Comparison of ENCODE assay signal across 18 cellular contexts in the genomic region with DNA sequence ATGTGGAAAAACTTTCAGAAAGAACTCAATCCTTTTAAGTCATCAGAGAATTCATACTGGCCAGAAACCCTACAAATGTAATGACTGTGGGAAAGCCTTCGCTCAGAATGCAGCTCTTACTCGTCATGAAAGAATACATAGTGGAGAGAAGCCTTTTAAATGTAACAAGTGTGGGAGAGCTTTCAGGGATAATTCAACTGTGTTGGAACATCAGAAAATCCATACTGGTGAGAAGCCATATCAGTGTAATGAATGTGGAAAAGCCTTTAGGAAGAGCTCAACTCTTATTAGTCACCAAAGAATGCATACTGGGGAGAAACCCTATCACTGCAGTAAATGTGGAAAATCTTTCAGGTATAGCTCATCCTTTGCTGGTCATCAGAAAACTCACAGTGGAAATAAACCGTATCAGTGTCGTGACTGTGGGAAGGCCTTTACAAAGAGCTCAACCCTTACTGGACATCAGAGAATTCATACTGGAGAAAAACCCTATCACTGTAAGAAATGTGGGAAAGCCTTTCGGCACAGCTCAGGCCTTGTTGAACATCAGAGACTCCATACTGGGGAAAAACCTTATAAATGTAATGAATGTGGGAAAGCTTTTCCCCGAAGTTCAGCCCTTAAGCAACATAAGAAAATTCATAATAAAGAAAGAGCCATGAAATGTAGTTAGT. TPM values are rescaled to one million over a fixed set of nuclear protein-coding genes. Genes with fewer than 3 reads are reported as not detected.
DNase-seq lines count a peak whose midpoint lies in the region; ATAC-seq and TF ChIP-seq lines count a peak whose summit lies in the region.
"Had no signal": no experiment of that assay in that cellular context is flagged by ENCODE, and none has a peak within 500 bp of the region (broad histone marks: within the 10 kb centered on the region; RNA-seq: fewer than 3 reads in every experiment).

No MANE protein-coding gene starts in this region.

- H3K9ac ChIP-seq in BLaER1 (no peak overlapping the region), HCT116 (ENCODE audit: low read length) (no peak overlapping the region), endodermal cell (ENCODE audit: extremely low read depth, low read length, poor library complexity, severe bottlenecking) (no peak overlapping the region)

- H4K20me1 ChIP-seq in BLaER1 (no peaks in the 10 kb centered on the region), HCT116 (ENCODE audit: insufficient read depth) (no peaks in the 10 kb centered on the region)

- ATAC-seq in HCT116 (no peak), Panc1 (no peak), GM18519 (IDR thresholded peaks at IDR 0.05; ENCODE audit: low FRiP score, unreplicated experiment) (no peak), heart left ventricle (no peak)

- TF ChIP-seq RAD21 in HCT116 (IDR thresholded peaks at IDR 0.05; ENCODE audit: low read depth): no peak

- BruUV-seq in HCT116 (replicated peaks; lab: Mats Ljungman, UMichigan) (no TSS peak), Panc1 (replicated peaks; lab: Mats Ljungman, UMichigan) (TSS peak; percentile 52)

- TF ChIP-seq POLR2A in HCT116 (IDR thresholded peaks at IDR 0.05; ENCODE audit: borderline replicate concordance, extremely low read depth, insufficient read depth, insufficient read length) (no peak), heart left ventricle (IDR thresholded peaks at IDR 0.05) (no peak)

- no peaks in the 10 kb centered on the region for H3K9me2 ChIP-seq in HCT116 (ENCODE audit: insufficient read depth)

- H3K27ac Mint-ChIP-seq in endodermal cell: no peak overlapping the region
- H3K27ac Mint-ChIP-seq: CD4-positive, alpha-beta memory T cell had no signal

- DNase-seq in HCT116 (ENCODE audit: low read depth, low spot score): no peak
- no peak for DNase-seq in Panc1 (ENCODE audit: low read depth, low spot score)
- DNase-seq in endodermal cell: no peak
- no peak for DNase-seq in heart left ventricle
- DNase-seq in NCI-H1105 (lab: John Stamatoyannopoulos, UW): no peak
- DNase-seq: ACHN; CD4-positive, alpha-beta memory T cell; DMS153; DMS79 treated with DMSO at 0.1 percent for 48 hours; EL; GOT3; IMR-90; KG1 had no signal

- RAD21 ChIA-PET in HCT116 (lab: Charles Lee; ENCODE audit: low non-redundant PET in 1 of 2, low total read pairs in 2 of 2, uncharacterized antibody in 2 of 2, unreplicated experiment in 2 of 2): no interaction called here

- H3K4me1 Mint-ChIP-seq in endodermal cell: no peaks in the 10 kb centered on the region

- in situ Hi-C loops in Panc1 (cut with HindIII; ENCODE audit: low pct_unique_long_range_greater_than_20kb, low sequenced_read_pairs): no loop called here

- no peaks in the 10 kb centered on the region for H3K27me3 ChIP-seq in BLaER1
- no peaks in the 10 kb centered on the region for H3K27me3 ChIP-seq in HCT116 (ENCODE audit: insufficient read depth, low read length)
- no peaks in the 10 kb centered on the region for H3K27me3 ChIP-seq in Panc1 (ENCODE audit: control insufficient read depth, insufficient read depth, low read length)
- no peaks in the 10 kb centered on the region for H3K27me3 ChIP-seq in endodermal cell (ENCODE audit: control insufficient read depth, insufficient read depth, low read length, poor library complexity, severe bottlenecking)
- H3K27me3 ChIP-seq in heart left ventricle: no peaks in the 10 kb centered on the region

- H3K36me3 Mint-ChIP-seq in endodermal cell (ENCODE audit: low read depth): peaks cover 53% of the 10 kb centered on the region

- intact Hi-C loops in HCT116 (cut with micrococcal nuclease): no loop called here
- intact Hi-C loops in Panc1 (cut with micrococcal nuclease; ENCODE audit: unreplicated experiment): no loop called here
- intact Hi-C loops in heart left ventricle (cut with DNase I): no loop called here

- H3K79me2 ChIP-seq in HCT116 (ENCODE audit: insufficient read depth, low read length): no peaks in the 10 kb centered on the region; the same call in 1 of the 2 replicates

- H3K9me3 Mint-ChIP-seq in endodermal cell: peaks cover 62% of the 10 kb centered on the region

- CTCF ChIA-PET in HCT116 (lab: Charles Lee) (no interaction called here), Panc1 (lab: Charles Lee) (no interaction called here)

- H2AFZ ChIP-seq in HCT116 (ENCODE audit: low read depth, low read length, poor library complexity, severe bottlenecking): no peak overlapping the region

- no peak overlapping the region for H3K4me3 Mint-ChIP-seq in endodermal cell
- H3K4me3 Mint-ChIP-seq: CD4-positive, alpha-beta memory T cell had no signal

- H3K4me3 ChIP-seq in BLaER1: peak overlapping the region; percentile 11; the same call in 1 of the 2 replicates
- H3K4me3 ChIP-seq in HCT116 (replicated peaks in 1 of 2; ENCODE audit: low read depth in 1 of 2, low read length in 2 of 2): no peak overlapping the region
- H3K4me3 ChIP-seq in Panc1 (ENCODE audit: low read depth in 2 of 2, low read length in 2 of 2): no peak overlapping the region
- H3K4me3 ChIP-seq in endodermal cell (ENCODE audit: low read length): peak overlapping the region; percentile 7
- H3K4me3 ChIP-seq in heart left ventricle: no peak overlapping the region
- H3K4me3 ChIP-seq: HAP-1 had no signal

- WGBS in endodermal cell (ENCODE audit: insufficient coverage in 1 of 2, insufficient read length in 1 of 2), 2 experiments: 87 to 91% methylated on average over 4 to 6 of the region's 6 CpGs
- WGBS in heart left ventricle, 4 donors: 89 to 97% (median 92%) methylated on average over 6 of the region's 6 CpGs

- H3K9me3 ChIP-seq in BLaER1: peaks cover 90% of the 10 kb centered on the region
- peaks cover 7 to 44% of the 10 kb centered on the region in 2 experiments; a peak in 3 of 4 replicates for H3K9me3 ChIP-seq in HCT116 (ENCODE audit: control insufficient read depth in 1 of 2, insufficient read depth in 1 of 2, low read depth in 1 of 2, low read length in 2 of 2)
- peaks cover 71% of the 10 kb centered on the region for H3K9me3 ChIP-seq in Panc1 (ENCODE audit: control insufficient read depth, insufficient read depth, low read depth, low read length)
- peaks cover 30% of the 10 kb centered on the region for H3K9me3 ChIP-seq in endodermal cell (ENCODE audit: control insufficient read depth, low read length)
- H3K9me3 ChIP-seq in heart left ventricle: peaks cover 0 to 52% (median 15%) of the 10 kb centered on the region in 12 donors

- no peak overlapping the region for H3K27ac ChIP-seq in BLaER1
- no peak overlapping the region for H3K27ac ChIP-seq in HCT116 (ENCODE audit: low read depth, low read length)
- no peak overlapping the region for H3K27ac ChIP-seq in Panc1 (ENCODE audit: low read length)
- H3K27ac ChIP-seq in endodermal cell (ENCODE audit: low read depth, low read length): no peak overlapping the region
- no peak overlapping the region for H3K27ac ChIP-seq in heart left ventricle
- H3K27ac ChIP-seq: C4-2B had no signal

- H3K4me2 ChIP-seq in BLaER1 (no peak overlapping the region), HCT116 (ENCODE audit: low read length) (no peak overlapping the region)

- POLR2A ChIA-PET in HCT116 (lab: Charles Lee) (no interaction called here), Panc1 (lab: Charles Lee) (no interaction called here)

- no peaks in the 10 kb centered on the region for H3K27me3 Mint-ChIP-seq in endodermal cell (ENCODE audit: insufficient read depth)
- H3K27me3 Mint-ChIP-seq: CD4-positive, alpha-beta memory T cell had no signal

- H3K4me1 ChIP-seq in BLaER1: no peaks in the 10 kb centered on the region
- no peaks in the 10 kb centered on the region for H3K4me1 ChIP-seq in HCT116 (ENCODE audit: control insufficient read depth in 1 of 2, insufficient read depth in 2 of 2, low read length in 2 of 2)
- H3K4me1 ChIP-seq in Panc1 (ENCODE audit: control insufficient read depth, insufficient read depth, low read length): no peaks in the 10 kb centered on the region
- H3K4me1 ChIP-seq in endodermal cell (ENCODE audit: control insufficient read depth, insufficient read depth, low read length): no peaks in the 10 kb centered on the region
- H3K4me1 ChIP-seq in heart left ventricle: no peaks in the 10 kb centered on the region
- H3K4me1 ChIP-seq: HAP-1 had no signal

- H3K36me3 ChIP-seq in BLaER1: peaks cover 72% of the 10 kb centered on the region
- H3K36me3 ChIP-seq in HCT116 (ENCODE audit: control insufficient read depth in 1 of 2, insufficient read depth in 2 of 2, low read length in 2 of 2): peaks cover 4 to 18% of the 10 kb centered on the region in 2 experiments
- H3K36me3 ChIP-seq in Panc1 (ENCODE audit: control insufficient read depth, insufficient read depth, low read length): no peaks in the 10 kb centered on the region
- peaks cover 18% of the 10 kb centered on the region for H3K36me3 ChIP-seq in endodermal cell (ENCODE audit: control insufficient read depth, insufficient read depth, low read length)
- peaks cover 0 to 27% (median 12%) of the 10 kb centered on the region in 9 donors for H3K36me3 ChIP-seq in heart left ventricle

- TF ChIP-seq CTCF in HCT116 (IDR thresholded peaks at IDR 0.05 in 2 of 3, conservative IDR thresholded peaks at IDR 0.05 in 1 of 3; ENCODE audit: borderline replicate concordance in 1 of 3, insufficient read depth in 1 of 3, low read depth in 2 of 3, low read length in 2 of 3) (no peak), Panc1 (IDR thresholded peaks at IDR 0.05) (no peak), endodermal cell (conservative IDR thresholded peaks at IDR 0.05) (no peak), heart left ventricle (IDR thresholded peaks at IDR 0.05) (no peak)

TF ChIP-seq in HCT116, 20 proteins besides CTCF, POLR2A, EP300 and RAD21 (continues in another document):
- TF ChIP-seq ZNF274 (IDR thresholded peaks at IDR 0.05; ENCODE audit: low read depth, low read length): peak; percentile 80

RNA-seq across cellular contexts. Expression of gene ZNF485, which starts 10.6 kb away (rescaled TPM):
- total RNA-seq in HCT116 (2021; ENCODE audit: unreplicated experiment): 5.8 TPM
- polyA plus RNA-seq in HCT116 (2012): 1.3 and 2.5 TPM in 2 replicates
- total RNA-seq in Panc1 (2021; ENCODE audit: unreplicated experiment): 10.6 TPM
- polyA plus RNA-seq in Panc1 (2012; ENCODE audit: insufficient read length): 5.1 TPM
- 1 to 10 TPM; 3.6 to 4.3 TPM for total RNA-seq in endodermal cell
- 5.0 TPM for polyA plus RNA-seq in endodermal cell (2013, experiment 1 of 2)
- polyA plus RNA-seq in endodermal cell (2013, experiment 2 of 2): 4.0 TPM
- 1 to 10 TPM in 8 of 9 donors, under 1 TPM in 1; 0.40 to 2.6 (median 1.9) TPM for total RNA-seq in heart left ventricle
- 1 to 10 TPM; 1.2 to 1.5 TPM for polyA plus RNA-seq in heart left ventricle

RNA-seq across cellular contexts. Expression of gene ZNF32, which starts 31.8 kb away (rescaled TPM):
- total RNA-seq in HCT116 (2021; ENCODE audit: unreplicated experiment): 10.3 TPM
- 8.5 and 10.9 TPM in 2 replicates for polyA plus RNA-seq in HCT116 (2012)
- total RNA-seq in Panc1 (2021; ENCODE audit: unreplicated experiment): 35.6 TPM
- polyA plus RNA-seq in Panc1 (2012; ENCODE audit: insufficient read length): 39.0 TPM
- total RNA-seq in endodermal cell: 10 to 100 TPM; 21.4 to 29.0 TPM
- 45.6 TPM for polyA plus RNA-seq in endodermal cell (2013, experiment 1 of 2)
- polyA plus RNA-seq in endodermal cell (2013, experiment 2 of 2): 40.1 TPM
- 10 to 100 TPM; 32.8 to 61.7 (median 42.4) TPM for total RNA-seq in heart left ventricle
- 10 to 100 TPM; 39.4 to 78.2 TPM for polyA plus RNA-seq in heart left ventricle
- total RNA-seq: A172 had no signal

RNA-seq across cellular contexts. Expression of gene ZNF239, which starts 42.4 kb away (rescaled TPM):
- 4.4 TPM for total RNA-seq in HCT116 (2021; ENCODE audit: unreplicated experiment)
- polyA plus RNA-seq in HCT116 (2012): 2.0 and 3.6 TPM in 2 replicates
- total RNA-seq in Panc1 (2021; ENCODE audit: unreplicated experiment): 18.5 TPM
- polyA plus RNA-seq in Panc1 (2012; ENCODE audit: insufficient read length): 12.3 TPM
- 1 to 10 TPM; 6.2 TPM for total RNA-seq in endodermal cell
- 4.9 TPM for polyA plus RNA-seq in endodermal cell (2013, experiment 1 of 2)
- polyA plus RNA-seq in endodermal cell (2013, experiment 2 of 2): 4.8 TPM
- total RNA-seq in heart left ventricle: 1 to 10 TPM; 1.1 to 3.7 (median 1.9) TPM
- polyA plus RNA-seq in heart left ventricle: 1 to 10 TPM in 1 of 2 donors, under 1 TPM in 1; 0.53 to 1.9 TPM

Comparison
In these comparisons a context has a peak if more than half of its experiments do, and no peak if none do; other contexts are left out.
1. H3K4me3 ChIP-seq: peak in BLaER1 (single experiment) and endodermal cell (single experiment); none in HCT116 (0 of 2), Panc1 (0 of 2) and heart left ventricle (0 of 12).